ENCODE assay signal across 8 cellular contexts in the genomic region with DNA sequence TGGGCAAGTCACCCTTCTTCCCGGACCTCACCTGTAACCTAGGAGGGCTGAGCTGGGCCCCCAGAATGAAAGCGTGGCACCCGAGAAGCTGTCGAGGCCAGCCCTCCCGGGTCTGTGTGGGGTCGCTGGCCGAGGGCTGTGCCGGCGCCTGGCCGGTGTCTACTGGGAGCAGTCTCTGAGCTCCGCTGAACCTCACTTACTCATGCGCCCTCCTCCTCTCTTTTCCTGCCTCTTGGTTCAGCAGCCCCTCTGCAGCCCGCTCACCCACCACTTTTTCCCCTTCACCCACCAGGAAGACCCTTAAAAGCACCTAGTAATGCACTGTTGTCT. TPM values are rescaled to one million over a fixed set of nuclear protein-coding genes. Genes with fewer than 3 reads are reported as not detected.
DNase-seq lines count a peak whose midpoint lies in the region; ATAC-seq, FAIRE-seq and TF ChIP-seq lines count a peak whose summit lies in the region.

No MANE protein-coding gene starts in this region.

- TF ChIP-seq CTCF in HL-60 (IDR thresholded peaks at IDR 0.05; ENCODE audit: insufficient read depth, low read length) (no peak), body of pancreas (IDR thresholded peaks at IDR 0.05) (no peak), liver (IDR thresholded peaks at IDR 0.05; ENCODE audit: low read depth, low read length, missing input control) (no peak), tibial nerve (IDR thresholded peaks at IDR 0.05) (no peak), D721Med (IDR thresholded peaks at IDR 0.05; ENCODE audit: insufficient read depth, missing control alignments) (no peak)

- intact Hi-C loops in body of pancreas (cut with DNase I): no loop called here

- peak in 1 of 3 donors; percentile 36 for TF ChIP-seq POLR2A in body of pancreas (IDR thresholded peaks at IDR 0.05)
- TF ChIP-seq POLR2A in tibial nerve (IDR thresholded peaks at IDR 0.05): no peak

- FAIRE-seq in D721Med (lab: Jason Lieb, UNC): no peak

- H3K9ac ChIP-seq in liver (ENCODE audit: low read depth in 1 of 2, low read length in 2 of 2): peak overlapping the region; percentile 48 to 53

- TF ChIP-seq EP300 in tibial nerve (IDR thresholded peaks at IDR 0.05): no peak

- H3K9me3 ChIP-seq in body of pancreas: no peaks in the 10 kb centered on the region
- no peaks in the 10 kb centered on the region for H3K9me3 ChIP-seq in liver (ENCODE audit: control insufficient read depth in 4 of 4, low read length in 3 of 4)
- H3K9me3 ChIP-seq in tibial nerve: no peaks in the 10 kb centered on the region

- H3K36me3 Mint-ChIP-seq in activated T-cell treated with anti-CD3 and anti-CD28 coated beads, Interleukin-2, amount 50 U/mL, for 24 hours (ENCODE audit: low read depth): no peaks in the 10 kb centered on the region

- peak overlapping the region; percentile 80 for H3K4me3 Mint-ChIP-seq in activated T-cell treated with anti-CD3 and anti-CD28 coated beads, Interleukin-2, amount 50 U/mL, for 24 hours

- H3K4me1 Mint-ChIP-seq in activated T-cell treated with anti-CD3 and anti-CD28 coated beads, Interleukin-2, amount 50 U/mL, for 24 hours (ENCODE audit: low read depth): peaks cover 28% of the 10 kb centered on the region

- no peak for TF ChIP-seq RAD21 in liver (IDR thresholded peaks at IDR 0.05)

- peaks cover 5% of the 10 kb centered on the region for H3K27me3 Mint-ChIP-seq in activated T-cell treated with anti-CD3 and anti-CD28 coated beads, Interleukin-2, amount 50 U/mL, for 24 hours

- DNase-seq in activated T-cell treated with anti-CD3 and anti-CD28 coated beads, Interleukin-2, amount 50 U/mL, for 24 hours: no peak
- DNase-seq in activated T-cell treated with anti-CD3 and anti-CD28 coated beads for 4 hours (no peak), HL-60 (ENCODE audit: low read depth in 1 of 2, low spot score in 1 of 2) (no peak), body of pancreas (no peak), tibial nerve (ENCODE audit: low spot score in 2 of 2) (no peak), D721Med (ENCODE audit: insufficient read length, low spot score) (no peak), retina (no peak)

- WGBS in body of pancreas, 2 donors: 0 to 1% methylated on average over 13 of the region's 13 CpGs
- WGBS in liver: under 1% methylated on average over 13 of the region's 13 CpGs
- 2 to 6% methylated on average over 3 to 13 of the region's 13 CpGs for WGBS in tibial nerve, 2 donors

- peaks cover 28% of the 10 kb centered on the region for H3K27me3 ChIP-seq in HL-60 (ENCODE audit: insufficient read depth, poor library complexity, severe bottlenecking)
- no peaks in the 10 kb centered on the region for H3K27me3 ChIP-seq in body of pancreas
- no peaks in the 10 kb centered on the region for H3K27me3 ChIP-seq in liver (ENCODE audit: control insufficient read depth in 4 of 4, insufficient read depth in 4 of 4, low read length in 3 of 4)
- H3K27me3 ChIP-seq in tibial nerve: no peaks in the 10 kb centered on the region

- H3K36me3 ChIP-seq in body of pancreas (replicated peaks in 1 of 2; ENCODE audit: insufficient read depth in 1 of 2, low read depth in 2 of 2): no peaks in the 10 kb centered on the region
- H3K36me3 ChIP-seq in liver (ENCODE audit: control insufficient read depth in 4 of 4, insufficient read depth in 3 of 4, low read depth in 1 of 4, low read length in 3 of 4): no peaks in the 10 kb centered on the region
- H3K36me3 ChIP-seq in tibial nerve: no peaks in the 10 kb centered on the region

- H3K4me3 ChIP-seq in HL-60 (replicated peaks; ENCODE audit: insufficient read depth, low read length) (peak overlapping the region; percentile 71), body of pancreas (peak overlapping the region; percentile 71 to 73), liver (ENCODE audit: low read depth in 1 of 3, low read length in 3 of 3) (peak overlapping the region; percentile 67 to 90 (median 87)), tibial nerve (peak overlapping the region; percentile 60 to 81 (median 70))

- no peak overlapping the region for H3K27ac ChIP-seq in HL-60 (replicated peaks)
- peak overlapping the region; percentile 41 to 82 (median 70) for H3K27ac ChIP-seq in body of pancreas
- peak overlapping the region in 1 of 2 donors; percentile 43 for H3K27ac ChIP-seq in liver (ENCODE audit: low read depth in 1 of 2, low read length in 2 of 2)
- H3K27ac ChIP-seq in tibial nerve: peak overlapping the region in 3 of 4 donors; percentile 70 to 78 (median 74)

- H3K4me1 ChIP-seq in body of pancreas (peaks cover 14% of the 10 kb centered on the region), liver (ENCODE audit: control insufficient read depth in 4 of 4, insufficient read depth in 4 of 4, low read length in 3 of 4) (peaks cover 2 to 14% (median 6%) of the 10 kb centered on the region in 4 donors), tibial nerve (peaks cover 0 to 15% (median 0%) of the 10 kb centered on the region in 4 donors)

- peak overlapping the region; percentile 72 for H3K27ac Mint-ChIP-seq in activated T-cell treated with anti-CD3 and anti-CD28 coated beads, Interleukin-2, amount 50 U/mL, for 24 hours

- peak; percentile 13 for ATAC-seq in body of pancreas

- H3K9me3 Mint-ChIP-seq in activated T-cell treated with anti-CD3 and anti-CD28 coated beads, Interleukin-2, amount 50 U/mL, for 24 hours: no peaks in the 10 kb centered on the region

TF ChIP-seq in liver, 16 proteins besides CTCF, POLR2A, EP300 and RAD21:
- no peak for TF ChIP-seq EGR1 (IDR thresholded peaks at IDR 0.05; ENCODE audit: low read depth in 2 of 2)
- TF ChIP-seq, protein P1, sequence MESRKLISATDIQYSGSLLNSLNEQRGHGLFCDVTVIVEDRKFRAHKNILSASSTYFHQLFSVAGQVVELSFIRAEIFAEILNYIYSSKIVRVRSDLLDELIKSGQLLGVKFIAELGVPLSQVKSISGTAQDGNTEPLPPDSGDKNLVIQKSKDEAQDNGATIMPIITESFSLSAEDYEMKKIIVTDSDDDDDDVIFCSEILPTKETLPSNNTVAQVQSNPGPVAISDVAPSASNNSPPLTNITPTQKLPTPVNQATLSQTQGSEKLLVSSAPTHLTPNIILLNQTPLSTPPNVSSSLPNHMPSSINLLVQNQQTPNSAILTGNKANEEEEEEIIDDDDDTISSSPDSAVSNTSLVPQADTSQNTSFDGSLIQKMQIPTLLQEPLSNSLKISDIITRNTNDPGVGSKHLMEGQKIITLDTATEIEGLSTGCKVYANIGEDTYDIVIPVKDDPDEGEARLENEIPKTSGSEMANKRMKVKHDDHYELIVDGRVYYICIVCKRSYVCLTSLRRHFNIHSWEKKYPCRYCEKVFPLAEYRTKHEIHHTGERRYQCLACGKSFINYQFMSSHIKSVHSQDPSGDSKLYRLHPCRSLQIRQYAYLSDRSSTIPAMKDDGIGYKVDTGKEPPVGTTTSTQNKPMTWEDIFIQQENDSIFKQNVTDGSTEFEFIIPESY (IDR thresholded peaks at IDR 0.05): no peak
- no peak for TF ChIP-seq NR2F2 (IDR thresholded peaks at IDR 0.05)
- TF ChIP-seq YY1 (IDR thresholded peaks at IDR 0.05): no peak
- TF ChIP-seq, protein P2, sequence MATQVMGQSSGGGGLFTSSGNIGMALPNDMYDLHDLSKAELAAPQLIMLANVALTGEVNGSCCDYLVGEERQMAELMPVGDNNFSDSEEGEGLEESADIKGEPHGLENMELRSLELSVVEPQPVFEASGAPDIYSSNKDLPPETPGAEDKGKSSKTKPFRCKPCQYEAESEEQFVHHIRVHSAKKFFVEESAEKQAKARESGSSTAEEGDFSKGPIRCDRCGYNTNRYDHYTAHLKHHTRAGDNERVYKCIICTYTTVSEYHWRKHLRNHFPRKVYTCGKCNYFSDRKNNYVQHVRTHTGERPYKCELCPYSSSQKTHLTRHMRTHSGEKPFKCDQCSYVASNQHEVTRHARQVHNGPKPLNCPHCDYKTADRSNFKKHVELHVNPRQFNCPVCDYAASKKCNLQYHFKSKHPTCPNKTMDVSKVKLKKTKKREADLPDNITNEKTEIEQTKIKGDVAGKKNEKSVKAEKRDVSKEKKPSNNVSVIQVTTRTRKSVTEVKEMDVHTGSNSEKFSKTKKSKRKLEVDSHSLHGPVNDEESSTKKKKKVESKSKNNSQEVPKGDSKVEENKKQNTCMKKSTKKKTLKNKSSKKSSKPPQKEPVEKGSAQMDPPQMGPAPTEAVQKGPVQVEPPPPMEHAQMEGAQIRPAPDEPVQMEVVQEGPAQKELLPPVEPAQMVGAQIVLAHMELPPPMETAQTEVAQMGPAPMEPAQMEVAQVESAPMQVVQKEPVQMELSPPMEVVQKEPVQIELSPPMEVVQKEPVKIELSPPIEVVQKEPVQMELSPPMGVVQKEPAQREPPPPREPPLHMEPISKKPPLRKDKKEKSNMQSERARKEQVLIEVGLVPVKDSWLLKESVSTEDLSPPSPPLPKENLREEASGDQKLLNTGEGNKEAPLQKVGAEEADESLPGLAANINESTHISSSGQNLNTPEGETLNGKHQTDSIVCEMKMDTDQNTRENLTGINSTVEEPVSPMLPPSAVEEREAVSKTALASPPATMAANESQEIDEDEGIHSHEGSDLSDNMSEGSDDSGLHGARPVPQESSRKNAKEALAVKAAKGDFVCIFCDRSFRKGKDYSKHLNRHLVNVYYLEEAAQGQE (IDR thresholded peaks at IDR 0.05): no peak
- no peak for TF ChIP-seq HNF4G (IDR thresholded peaks at IDR 0.05)
- TF ChIP-seq GABPA (IDR thresholded peaks at IDR 0.05 in 1 of 2, conservative IDR thresholded peaks at IDR 0.05 in 1 of 2): no peak
- TF ChIP-seq HNF4A (conservative IDR thresholded peaks at IDR 0.05): no peak
- TF ChIP-seq, protein P3, sequence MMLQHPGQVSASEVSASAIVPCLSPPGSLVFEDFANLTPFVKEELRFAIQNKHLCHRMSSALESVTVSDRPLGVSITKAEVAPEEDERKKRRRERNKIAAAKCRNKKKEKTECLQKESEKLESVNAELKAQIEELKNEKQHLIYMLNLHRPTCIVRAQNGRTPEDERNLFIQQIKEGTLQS (IDR thresholded peaks at IDR 0.05): no peak

RNA-seq across cellular contexts. Expression of a gene that starts 0.4 kb away (rescaled TPM):
- 1 to 10 TPM; 2.6 to 8.3 TPM for total RNA-seq in body of pancreas
- total RNA-seq in liver: 1 to 10 TPM; 1.7 to 7.7 TPM
- 1 to 10 TPM; 1.8 to 2.7 TPM for polyA plus RNA-seq in liver
- 10 to 100 TPM in 2 of 4 donors, 1 to 10 TPM in 2; 8.0 to 31.9 (median 10.2) TPM for total RNA-seq in tibial nerve

RNA-seq across cellular contexts. Expression of a gene that starts 32.4 kb away (rescaled TPM):
- 10 to 100 TPM; 33.6 to 51.6 TPM for total RNA-seq in body of pancreas
- total RNA-seq in liver: 100 to 1,000 TPM in 1 of 2 donors, 10 to 100 TPM in 1; 95.3 to 109 TPM
- 100 to 1,000 TPM; 130 to 154 TPM for polyA plus RNA-seq in liver
- total RNA-seq in tibial nerve: 100 to 1,000 TPM in 1 of 4 donors, 10 to 100 TPM in 3; 58.1 to 102 (median 76.8) TPM

RNA-seq across cellular contexts. Expression of a gene that starts 57.5 kb away (rescaled TPM):
- total RNA-seq in body of pancreas (1 to 10 TPM in 1 of 2 donors, not detected in 1; 1.6 TPM), liver (under 1 TPM; 0.17 to 0.56 TPM), tibial nerve (1 to 10 TPM in 2 of 4 donors, under 1 TPM in 2; 0.84 to 3.0 (median 1.3) TPM)
- under 1 TPM; 0.31 to 0.40 TPM for polyA plus RNA-seq in liver
